Comparison of ENCODE assay signal across 19 cellular contexts in the genomic region with DNA sequence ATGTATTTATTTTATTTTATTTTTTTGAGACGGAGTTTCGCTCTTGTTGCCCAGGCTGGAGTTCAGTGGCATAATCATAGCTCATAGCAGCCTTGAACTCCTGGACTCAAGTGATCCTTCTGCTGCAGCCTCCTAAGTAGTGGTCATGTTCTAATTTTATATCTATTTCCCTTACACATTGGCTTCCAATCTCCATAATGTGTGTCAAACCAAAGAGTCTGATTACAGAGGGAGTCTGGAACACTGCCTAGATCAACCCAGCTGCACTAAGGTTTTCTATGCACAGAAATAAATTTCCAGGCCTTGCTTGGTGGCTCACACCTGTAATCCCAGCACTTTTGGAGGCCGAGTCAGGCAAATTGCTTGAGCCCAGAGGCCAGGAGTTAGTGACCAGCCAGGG. TPM values are rescaled to one million over a fixed set of nuclear protein-coding genes. Genes with fewer than 3 reads are reported as not detected.
"Had no signal": no experiment of that assay in that cellular context is flagged by ENCODE, and none has a peak within 500 bp of the region (broad histone marks: within the 10 kb centered on the region; RNA-seq: fewer than 3 reads in every experiment).

No MANE protein-coding gene starts in this region.

RNA-seq across cellular contexts. Expression of a gene that starts 7.2 kb away (rescaled TPM):
- total RNA-seq: activated naive CD4-positive, alpha-beta T cell treated with anti-CD3 and anti-CD28 coated beads for 36 hours; activated naive CD4-positive, alpha-beta T cell treated with anti-CD3 and anti-CD28 coated beads, Interleukin-2, amount 50 U/mL, for 72 hours; activated naive CD8-positive, alpha-beta T cell treated with anti-CD3 and anti-CD28 coated beads for 36 hours; activated naive CD8-positive, alpha-beta T cell treated with anti-CD3 and anti-CD28 coated beads, Interleukin-2, amount 10 ng/mL, durations not matched to agents 7 days and 5 days; activated T-cell treated with anti-CD3 and anti-CD28 coated beads, Interleukin-2, amount 50 U/mL, for 4 hours; activated T-cell treated with anti-CD3 and anti-CD28 coated beads, Interleukin-2, amount 50 U/mL, for 72 hours; activated T-helper 1 cell treated with anti-CD3 and anti-CD28 coated beads, Interleukin-12 subunit alpha, Interleukin-12 subunit beta, Interleukin-2, Interleukin-4 antibody, amounts not matched to agents 30 ng/mL and 10 ng/mL and 1 ng/mL, durations not matched to agents 14 hours and 24 hours and 36 hours; activated T-helper 17 cell treated with anti-CD3 and anti-CD28 coated beads, Interleukin-2, amount 50 U/mL, for 72 hours; activated T-helper 2 cell treated with anti-CD3 and anti-CD28 coated beads, Interferon-gamma antibody, Interleukin-2, Interleukin-4, amounts not matched to agents 10 μg/mL and 5 μg/mL and 100 μg/mL, durations not matched to agents 14 hours and 24 hours and 36 hours; adrenal gland; aorta; ascending aorta; astrocyte; body of pancreas; breast epithelium; bronchial epithelial cell; cardiac muscle cell; cardiac septum had no signal
- polyA plus RNA-seq: adrenal gland, aorta, cardiac muscle cell had no signal

RNA-seq across cellular contexts. Expression of a gene that starts 10.4 kb away (rescaled TPM):
- total RNA-seq: activated naive CD4-positive, alpha-beta T cell treated with anti-CD3 and anti-CD28 coated beads for 36 hours; activated naive CD4-positive, alpha-beta T cell treated with anti-CD3 and anti-CD28 coated beads, Interleukin-2, amount 50 U/mL, for 72 hours; activated naive CD8-positive, alpha-beta T cell treated with anti-CD3 and anti-CD28 coated beads for 36 hours; activated naive CD8-positive, alpha-beta T cell treated with anti-CD3 and anti-CD28 coated beads, Interleukin-2, amount 10 ng/mL, durations not matched to agents 7 days and 5 days; activated T-cell treated with anti-CD3 and anti-CD28 coated beads, Interleukin-2, amount 50 U/mL, for 4 hours; activated T-cell treated with anti-CD3 and anti-CD28 coated beads, Interleukin-2, amount 50 U/mL, for 72 hours; activated T-helper 1 cell treated with anti-CD3 and anti-CD28 coated beads, Interleukin-12 subunit alpha, Interleukin-12 subunit beta, Interleukin-2, Interleukin-4 antibody, amounts not matched to agents 30 ng/mL and 10 ng/mL and 1 ng/mL, durations not matched to agents 14 hours and 24 hours and 36 hours; activated T-helper 17 cell treated with anti-CD3 and anti-CD28 coated beads, Interleukin-2, amount 50 U/mL, for 72 hours; activated T-helper 2 cell treated with anti-CD3 and anti-CD28 coated beads, Interferon-gamma antibody, Interleukin-2, Interleukin-4, amounts not matched to agents 10 μg/mL and 5 μg/mL and 100 μg/mL, durations not matched to agents 14 hours and 24 hours and 36 hours; adrenal gland; aorta; ascending aorta; astrocyte; body of pancreas; breast epithelium; bronchial epithelial cell; cardiac muscle cell; cardiac septum had no signal
- polyA plus RNA-seq: adipose tissue, adrenal gland, aorta, cardiac muscle cell had no signal

RNA-seq across cellular contexts. Expression of a gene that starts 31.3 kb away (rescaled TPM):
- total RNA-seq: activated naive CD4-positive, alpha-beta T cell treated with anti-CD3 and anti-CD28 coated beads for 36 hours; activated naive CD4-positive, alpha-beta T cell treated with anti-CD3 and anti-CD28 coated beads, Interleukin-2, amount 50 U/mL, for 72 hours; activated naive CD8-positive, alpha-beta T cell treated with anti-CD3 and anti-CD28 coated beads for 36 hours; activated naive CD8-positive, alpha-beta T cell treated with anti-CD3 and anti-CD28 coated beads, Interleukin-2, amount 10 ng/mL, durations not matched to agents 7 days and 5 days; activated T-cell treated with anti-CD3 and anti-CD28 coated beads, Interleukin-2, amount 50 U/mL, for 4 hours; activated T-cell treated with anti-CD3 and anti-CD28 coated beads, Interleukin-2, amount 50 U/mL, for 72 hours; activated T-helper 1 cell treated with anti-CD3 and anti-CD28 coated beads, Interleukin-12 subunit alpha, Interleukin-12 subunit beta, Interleukin-2, Interleukin-4 antibody, amounts not matched to agents 30 ng/mL and 10 ng/mL and 1 ng/mL, durations not matched to agents 14 hours and 24 hours and 36 hours; activated T-helper 17 cell treated with anti-CD3 and anti-CD28 coated beads, Interleukin-2, amount 50 U/mL, for 72 hours; activated T-helper 2 cell treated with anti-CD3 and anti-CD28 coated beads, Interferon-gamma antibody, Interleukin-2, Interleukin-4, amounts not matched to agents 10 μg/mL and 5 μg/mL and 100 μg/mL, durations not matched to agents 14 hours and 24 hours and 36 hours; adrenal gland; aorta; ascending aorta; astrocyte; body of pancreas; breast epithelium; bronchial epithelial cell; cardiac muscle cell; cardiac septum had no signal
- polyA plus RNA-seq: adipose tissue, adrenal gland, aorta, cardiac muscle cell had no signal

RNA-seq across cellular contexts. Expression of a gene that starts 32.0 kb away (rescaled TPM):
- total RNA-seq: activated naive CD4-positive, alpha-beta T cell treated with anti-CD3 and anti-CD28 coated beads for 36 hours; activated naive CD4-positive, alpha-beta T cell treated with anti-CD3 and anti-CD28 coated beads, Interleukin-2, amount 50 U/mL, for 72 hours; activated naive CD8-positive, alpha-beta T cell treated with anti-CD3 and anti-CD28 coated beads for 36 hours; activated naive CD8-positive, alpha-beta T cell treated with anti-CD3 and anti-CD28 coated beads, Interleukin-2, amount 10 ng/mL, durations not matched to agents 7 days and 5 days; activated T-cell treated with anti-CD3 and anti-CD28 coated beads, Interleukin-2, amount 50 U/mL, for 4 hours; activated T-cell treated with anti-CD3 and anti-CD28 coated beads, Interleukin-2, amount 50 U/mL, for 72 hours; activated T-helper 1 cell treated with anti-CD3 and anti-CD28 coated beads, Interleukin-12 subunit alpha, Interleukin-12 subunit beta, Interleukin-2, Interleukin-4 antibody, amounts not matched to agents 30 ng/mL and 10 ng/mL and 1 ng/mL, durations not matched to agents 14 hours and 24 hours and 36 hours; activated T-helper 17 cell treated with anti-CD3 and anti-CD28 coated beads, Interleukin-2, amount 50 U/mL, for 72 hours; activated T-helper 2 cell treated with anti-CD3 and anti-CD28 coated beads, Interferon-gamma antibody, Interleukin-2, Interleukin-4, amounts not matched to agents 10 μg/mL and 5 μg/mL and 100 μg/mL, durations not matched to agents 14 hours and 24 hours and 36 hours; adrenal gland; aorta; ascending aorta; body of pancreas; breast epithelium; bronchial epithelial cell; cardiac muscle cell; cardiac septum had no signal
- polyA plus RNA-seq: adipose tissue, adrenal gland, aorta, cardiac muscle cell had no signal
